ENCODE assay signal across 1 cellular context in genomic region chr17:78172284-78173024, GRCh38.
TF ChIP-seq lines count a peak whose summit lies in the region.

No MANE protein-coding gene starts in this region.

TF ChIP-seq in liver, 16 proteins besides CTCF, POLR2A, EP300 and RAD21 (continued from another document):
- TF ChIP-seq REST (IDR thresholded peaks at IDR 0.05): no peak
TF ChIP-seq in liver: peak in this region for 0.
